1 cellular context compared by ENCODE assay signal in genomic region chr2:38524580-38524979, GRCh38.
TF ChIP-seq lines count a peak whose summit lies in the region.

No MANE protein-coding gene starts in this region.

TF ChIP-seq in H1, 55 proteins besides CTCF, POLR2A, EP300 and RAD21:
- TF ChIP-seq KDM1A (IDR thresholded peaks at IDR 0.05; ENCODE audit: borderline replicate concordance, low read length): no peak
